In genomic region chr15:85639752-85640381, GRCh38 we compare ENCODE assay signal across 11 cellular contexts.
DNase-seq lines count a peak whose midpoint lies in the region; ATAC-seq and TF ChIP-seq lines count a peak whose summit lies in the region.
"Had no signal": no experiment of that assay in that cellular context is flagged by ENCODE, and none has a peak within 500 bp of the region (broad histone marks: within the 10 kb centered on the region; RNA-seq: fewer than 3 reads in every experiment).

No MANE protein-coding gene starts in this region.

- in situ Hi-C loops in brain microvascular endothelial cell (cut with HindIII; ENCODE audit: low pct_ligation_motif_present, low sequenced_read_pairs): no loop called here

- H3K9me3 Mint-ChIP-seq in effector memory CD8-positive, alpha-beta T cell: no peaks in the 10 kb centered on the region

- H3K4me1 Mint-ChIP-seq in effector memory CD8-positive, alpha-beta T cell (ENCODE audit: low read depth in 2 of 2): peaks cover 8 to 16% of the 10 kb centered on the region in 2 donors

- H3K4me1 ChIP-seq in skeletal muscle satellite cell (ENCODE audit: control insufficient read depth, insufficient read depth, low read length): peaks cover 19% of the 10 kb centered on the region

- TF ChIP-seq CTCF in brain microvascular endothelial cell (IDR thresholded peaks at IDR 0.05; ENCODE audit: low read depth, low read length, missing control alignments): no peak

- H3K9me3 ChIP-seq in skeletal muscle satellite cell (replicated peaks; ENCODE audit: low read length): no peaks in the 10 kb centered on the region

- H3K27me3 ChIP-seq in brain microvascular endothelial cell (replicated peaks) (no peaks in the 10 kb centered on the region), skeletal muscle satellite cell (ENCODE audit: control insufficient read depth, insufficient read depth, low read length) (no peaks in the 10 kb centered on the region)

- DNase-seq in brain microvascular endothelial cell: peak; percentile 54
- no peak for DNase-seq in effector memory CD8-positive, alpha-beta T cell
- DNase-seq in NK-92 treated with Interleukin-12 subunit alpha and Interleukin-12 subunit beta, amount 100 ng/mL, for 24 hours (lab: John Stamatoyannopoulos, UW): no peak
- DNase-seq in stimulated activated CD4-positive, alpha-beta T cell treated with anti-CD3 and anti-CD28 coated beads, Interleukin-4, amount 100 ng/mL, for 4 hours: no peak
- DNase-seq: activated effector memory CD4-positive, alpha-beta T cell treated with Interleukin-2 at 50 U/mL for 16 hours; left cardiac atrium; NCI-H526 had no signal

- peaks cover 48% of the 10 kb centered on the region for H3K36me3 Mint-ChIP-seq in effector memory CD8-positive, alpha-beta T cell (ENCODE audit: insufficient read depth)

- H3K9ac ChIP-seq in skeletal muscle satellite cell (ENCODE audit: low read depth, low read length): peak overlapping the region; percentile 14

- no peak overlapping the region for H3K4me3 Mint-ChIP-seq in effector memory CD8-positive, alpha-beta T cell

- H3K4me3 ChIP-seq in brain microvascular endothelial cell (ENCODE audit: low read depth, low read length): no peak overlapping the region
- H3K4me3 ChIP-seq in skeletal muscle satellite cell (ENCODE audit: low read length): no peak overlapping the region

- peak; percentile 64 for ATAC-seq in GM18867 (IDR thresholded peaks at IDR 0.05; ENCODE audit: unreplicated experiment)
- ATAC-seq in HG02973 (IDR thresholded peaks at IDR 0.05; ENCODE audit: unreplicated experiment): peak; percentile 65
- no peak for ATAC-seq in effector memory CD8-positive, alpha-beta T cell (replicated peaks)
- ATAC-seq in HG02981 (IDR thresholded peaks at IDR 0.05; ENCODE audit: unreplicated experiment): no peak

- peak overlapping the region in 1 of 2 donors; percentile 44 for H3K27ac Mint-ChIP-seq in effector memory CD8-positive, alpha-beta T cell

- H3K27me3 Mint-ChIP-seq in effector memory CD8-positive, alpha-beta T cell: no peaks in the 10 kb centered on the region

- no peak overlapping the region for H3K4me2 ChIP-seq in skeletal muscle satellite cell (ENCODE audit: low read length)

- peak overlapping the region; percentile 34 for H3K27ac ChIP-seq in brain microvascular endothelial cell

- H3K36me3 ChIP-seq in brain microvascular endothelial cell (replicated peaks) (no peaks in the 10 kb centered on the region), skeletal muscle satellite cell (ENCODE audit: insufficient read depth, low read length) (no peaks in the 10 kb centered on the region)

Comparison
In these comparisons a context has a peak if more than half of its experiments do, and no peak if none do; other contexts are left out.
1. ATAC-seq: peak in GM18867 (single experiment) and HG02973 (single experiment); none in effector memory CD8-positive, alpha-beta T cell (single experiment) and HG02981 (single experiment).